Comparison of ENCODE assay signal across 19 cellular contexts in the genomic region with DNA sequence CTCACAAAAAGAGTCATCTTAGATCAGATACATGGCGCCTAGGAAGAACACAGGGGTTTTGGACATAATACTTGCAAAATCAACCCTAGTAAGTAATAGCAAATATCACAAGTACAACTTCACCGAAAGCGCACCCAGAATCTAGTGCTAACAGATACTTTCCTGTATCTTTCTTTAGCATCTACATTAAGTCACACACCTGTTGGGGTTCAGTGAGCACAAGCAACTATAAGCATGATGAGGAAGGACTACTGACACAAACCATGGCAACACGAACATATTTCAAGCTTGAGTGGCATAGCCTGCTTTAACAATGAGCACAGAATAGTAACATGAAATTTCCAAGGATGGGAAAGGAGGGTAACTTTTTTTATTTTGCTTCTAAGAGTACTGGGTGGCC.
DNase-seq lines count a peak whose midpoint lies in the region; ATAC-seq and TF ChIP-seq lines count a peak whose summit lies in the region.
"Had no signal": no experiment of that assay in that cellular context is flagged by ENCODE, and none has a peak within 500 bp of the region (broad histone marks: within the 10 kb centered on the region; RNA-seq: fewer than 3 reads in every experiment).

No MANE protein-coding gene starts in this region.

- peaks cover 56% of the 10 kb centered on the region for H3K36me3 Mint-ChIP-seq in nephron (ENCODE audit: low read depth)
- H3K36me3 Mint-ChIP-seq: CD4-positive, CD25-positive, alpha-beta regulatory T cell; CD8-positive, alpha-beta memory T cell had no signal

- no peaks in the 10 kb centered on the region for H3K9me3 ChIP-seq in WERI-Rb-1 (ENCODE audit: severe bottlenecking)
- H3K9me3 ChIP-seq: BE2C had no signal

- H3K4me1 Mint-ChIP-seq in nephron = peaks cover 19% of the 10 kb centered on the region
- H3K4me1 Mint-ChIP-seq: CD4-positive, CD25-positive, alpha-beta regulatory T cell; CD8-positive, alpha-beta memory T cell had no signal

- H3K9me3 Mint-ChIP-seq in nephron = peaks cover 21% of the 10 kb centered on the region
- H3K9me3 Mint-ChIP-seq: CD8-positive, alpha-beta memory T cell had no signal

- no peak overlapping the region for H3K27ac ChIP-seq in WERI-Rb-1
- H3K27ac ChIP-seq: KMS-11 had no signal

- no peak overlapping the region for H3K4me3 Mint-ChIP-seq in nephron
- H3K4me3 Mint-ChIP-seq: CD4-positive, CD25-positive, alpha-beta regulatory T cell; CD8-positive, alpha-beta memory T cell; HFFc6 had no signal

- H3K27me3 ChIP-seq in WERI-Rb-1 (ENCODE audit: insufficient read depth, low read depth, severe bottlenecking) = peaks cover 38% of the 10 kb centered on the region
- H3K27me3 ChIP-seq: BE2C had no signal

- peak overlapping the region in 2 of 3 experiments; percentile 4 to 77 for H3K27ac Mint-ChIP-seq in nephron
- H3K27ac Mint-ChIP-seq: CD4-positive, CD25-positive, alpha-beta regulatory T cell; CD8-positive, alpha-beta memory T cell; HFFc6 had no signal

- H3K36me3 ChIP-seq in WERI-Rb-1 = no peaks in the 10 kb centered on the region
- H3K36me3 ChIP-seq: BE2C had no signal

- DNase-seq in WERI-Rb-1 = no peak
- DNase-seq: C1 segment of cervical spinal cord; CD4-positive, CD25-positive, alpha-beta regulatory T cell; CD8-positive, alpha-beta memory T cell; COR-L47; DMS79; GDM1; GOT3; H7; HFFc6 had no signal

- TF ChIP-seq CTCF in nephron (IDR thresholded peaks at IDR 0.05; ENCODE audit: unreplicated experiment in 3 of 3) = no peak
- TF ChIP-seq CTCF in WERI-Rb-1 (IDR thresholded peaks at IDR 0.05; ENCODE audit: low read depth, low read length) = no peak

- H3K27me3 Mint-ChIP-seq in nephron (ENCODE audit: low read depth) = no peaks in the 10 kb centered on the region
- H3K27me3 Mint-ChIP-seq: CD4-positive, CD25-positive, alpha-beta regulatory T cell had no signal

- no peak overlapping the region for H3K4me3 ChIP-seq in WERI-Rb-1 (ENCODE audit: low read depth, low read length)

- ATAC-seq in GM18498 (IDR thresholded peaks at IDR 0.05; ENCODE audit: unreplicated experiment) (peak; percentile 46), GM18868 (IDR thresholded peaks at IDR 0.05; ENCODE audit: unreplicated experiment) (peak; percentile 57), HG03066 (IDR thresholded peaks at IDR 0.05; ENCODE audit: low read depth, unreplicated experiment) (peak; percentile 62), HG02884 (IDR thresholded peaks at IDR 0.05; ENCODE audit: unreplicated experiment) (no peak), HG02588 (IDR thresholded peaks at IDR 0.05; ENCODE audit: unreplicated experiment) (no peak)
- ATAC-seq: HCT116 had no signal

Comparison
In these comparisons a context has a peak if more than half of its experiments do, and no peak if none do; other contexts are left out.
1. ATAC-seq: peak in GM18498 (single experiment), GM18868 (single experiment) and HG03066 (single experiment); none in HG02884 (single experiment) and HG02588 (single experiment).